Comparison of ENCODE assay signal across 18 cellular contexts in genomic region chr1:224052767-224053166, GRCh38.
DNase-seq lines count a peak whose midpoint lies in the region; ATAC-seq, FAIRE-seq and TF ChIP-seq lines count a peak whose summit lies in the region.
"Had no signal": no experiment of that assay in that cellular context is flagged by ENCODE, and none has a peak within 500 bp of the region (broad histone marks: within the 10 kb centered on the region; RNA-seq: fewer than 3 reads in every experiment).

No MANE protein-coding gene starts in this region.

- H3K9me3 Mint-ChIP-seq in astrocyte (ENCODE audit: unreplicated experiment) (no peaks in the 10 kb centered on the region), T-cell (no peaks in the 10 kb centered on the region)
- H3K9me3 Mint-ChIP-seq: activated CD4-positive, alpha-beta memory T cell treated with anti-CD3 and anti-CD28 coated beads, Interleukin-2, amount 10 ng/mL, durations not matched to agents 7 days and 5 days had no signal

- intact Hi-C loops in right cardiac atrium (cut with DNase I), result no loop called here

- peaks cover 18% of the 10 kb centered on the region for H3K4me1 Mint-ChIP-seq in astrocyte (ENCODE audit: low read depth, unreplicated experiment)
- H3K4me1 Mint-ChIP-seq in T-cell, result peaks cover 0 to 3% (median 2%) of the 10 kb centered on the region in 3 donors

- H3K79me2 ChIP-seq in astrocyte (ENCODE audit: insufficient read depth, low read length), result no peaks in the 10 kb centered on the region

- 84% methylated on average over 3 of the region's 3 CpGs for WGBS in right cardiac atrium

- ATAC-seq in GM19328 (IDR thresholded peaks at IDR 0.05; ENCODE audit: unreplicated experiment) (no peak), T-cell (replicated peaks in 1 of 4) (no peak), right cardiac atrium (no peak), GM21526 (IDR thresholded peaks at IDR 0.05; ENCODE audit: low FRiP score, unreplicated experiment) (no peak)
- ATAC-seq: left cardiac atrium, Right ventricle myocardium inferior had no signal

- DNase-seq in AG20443 (ENCODE audit: low spot score) (peak; percentile 45), LHCN-M2 (ENCODE audit: low read depth) (peak; percentile 83), astrocyte (ENCODE audit: low read depth) (peak; percentile 69), glomerular visceral epithelial cell (ENCODE audit: extremely low spot score) (peak; percentile 49), T-cell (no peak), right cardiac atrium (no peak)
- DNase-seq: activated CD4-positive, alpha-beta memory T cell treated with anti-CD3 and anti-CD28 coated beads, Interleukin-2, amount 10 ng/mL, durations not matched to agents 7 days and 5 days; DND-41; effector CD8-positive, alpha-beta T cell; KBM-7; left cardiac atrium; NCI-H1417; NCI-H524; stimulated activated CD4-positive, alpha-beta T cell treated with anti-CD3 and anti-CD28 coated beads, Interleukin-4, amount 100 ng/mL, for 1 hour; trophoblast cell had no signal

- no peak overlapping the region for H2AFZ ChIP-seq in astrocyte (ENCODE audit: low read depth, low read length)

- no peaks in the 10 kb centered on the region for H4K20me1 ChIP-seq in astrocyte (ENCODE audit: insufficient read depth, low read length)

- H3K9me3 ChIP-seq in astrocyte (ENCODE audit: insufficient read depth, low read depth, low read length) (no peaks in the 10 kb centered on the region), right cardiac atrium (ENCODE audit: control insufficient read depth, low read length) (no peaks in the 10 kb centered on the region)

- no peak for TF ChIP-seq CTCF in astrocyte (IDR thresholded peaks at IDR 0.05; ENCODE audit: insufficient read depth, low read depth, low read length)

- no peaks in the 10 kb centered on the region for H3K36me3 ChIP-seq in astrocyte (ENCODE audit: insufficient read depth, low read length)

- H3K4me3 ChIP-seq in astrocyte (ENCODE audit: insufficient read depth, low read depth, low read length) (no peak overlapping the region), right cardiac atrium (ENCODE audit: low read length) (no peak overlapping the region)

- CTCF ChIA-PET in T-cell (lab: Charles Lee), result no interaction called here

- POLR2A ChIA-PET in T-cell (lab: Charles Lee), result no interaction called here

- H3K4me3 Mint-ChIP-seq in astrocyte (ENCODE audit: unreplicated experiment) (no peak overlapping the region), T-cell (no peak overlapping the region)
- H3K4me3 Mint-ChIP-seq: activated CD4-positive, alpha-beta memory T cell treated with anti-CD3 and anti-CD28 coated beads, Interleukin-2, amount 10 ng/mL, durations not matched to agents 7 days and 5 days had no signal

- H3K27me3 ChIP-seq in astrocyte (ENCODE audit: insufficient read depth, low read length), result no peaks in the 10 kb centered on the region
- H3K27me3 ChIP-seq in right cardiac atrium (ENCODE audit: control insufficient read depth, insufficient read depth), result no peaks in the 10 kb centered on the region

- H3K4me2 ChIP-seq in astrocyte (ENCODE audit: low read length), result peak overlapping the region; percentile 34

- H3K27me3 Mint-ChIP-seq in astrocyte (ENCODE audit: low read depth, unreplicated experiment) (no peaks in the 10 kb centered on the region), T-cell (peaks cover 6 to 11% of the 10 kb centered on the region in 2 donors)

- H3K4me1 ChIP-seq in astrocyte (ENCODE audit: insufficient read depth, low read length) (peaks cover 7% of the 10 kb centered on the region), right cardiac atrium (ENCODE audit: control insufficient read depth, insufficient read depth, low read length) (peaks cover 2% of the 10 kb centered on the region)

- H3K36me3 Mint-ChIP-seq in astrocyte (ENCODE audit: low read depth, unreplicated experiment) (no peaks in the 10 kb centered on the region), T-cell (no peaks in the 10 kb centered on the region)

- no peak overlapping the region for H3K9ac ChIP-seq in astrocyte (ENCODE audit: low read length)

- no peak for FAIRE-seq in astrocyte (lab: Jason Lieb, UNC)

- peak overlapping the region; percentile 14 for H3K27ac ChIP-seq in astrocyte (ENCODE audit: low read depth, low read length)
- no peak overlapping the region for H3K27ac ChIP-seq in right cardiac atrium (ENCODE audit: low read length)

- no peak overlapping the region for H3K27ac Mint-ChIP-seq in astrocyte (ENCODE audit: unreplicated experiment)
- no peak overlapping the region for H3K27ac Mint-ChIP-seq in T-cell
- H3K27ac Mint-ChIP-seq: activated CD4-positive, alpha-beta memory T cell treated with anti-CD3 and anti-CD28 coated beads, Interleukin-2, amount 10 ng/mL, durations not matched to agents 7 days and 5 days had no signal

Comparison
In these comparisons a context has a peak if more than half of its experiments do, and no peak if none do; other contexts are left out.
1. DNase-seq: peak in AG20443 (single experiment), LHCN-M2 (single experiment), astrocyte (single experiment) and glomerular visceral epithelial cell (single experiment); none in T-cell (0 of 34) and right cardiac atrium (0 of 3).